ENCODE assay signal across 16 cellular contexts in the genomic region with DNA sequence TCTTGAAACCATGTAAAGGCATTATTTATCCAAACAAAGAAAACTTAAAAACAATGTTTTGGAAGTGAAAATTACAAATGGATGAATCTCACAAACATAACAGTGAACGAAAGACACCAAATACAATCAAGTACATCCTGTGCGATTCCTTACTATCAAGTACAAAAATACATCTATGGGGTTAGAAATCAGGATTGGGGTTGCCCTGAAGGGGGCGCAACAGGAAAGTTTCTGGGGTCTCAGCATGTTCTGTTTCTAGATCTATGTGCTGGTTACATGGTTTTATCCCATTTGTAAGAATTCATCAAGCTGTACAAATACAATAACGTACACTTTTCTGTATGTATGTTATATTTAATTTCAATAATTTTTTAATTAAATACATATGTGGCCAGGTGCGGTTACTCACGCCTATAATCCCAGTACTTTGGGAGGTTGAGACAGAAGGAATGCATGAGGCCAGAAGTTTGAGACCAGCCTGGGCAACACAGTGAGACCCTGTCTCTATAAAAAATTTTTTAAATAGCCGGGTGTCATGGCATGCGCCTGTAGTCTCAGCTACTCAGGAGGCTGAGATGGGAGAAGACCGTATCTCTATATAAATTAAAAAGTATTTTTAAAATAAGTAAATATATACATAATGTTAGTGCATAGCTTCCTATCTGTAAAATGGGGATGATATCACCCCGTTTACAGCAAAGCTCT.
DNase-seq lines count a peak whose midpoint lies in the region; ATAC-seq, FAIRE-seq and TF ChIP-seq lines count a peak whose summit lies in the region.
"Had no signal": no experiment of that assay in that cellular context is flagged by ENCODE, and none has a peak within 500 bp of the region (broad histone marks: within the 10 kb centered on the region; RNA-seq: fewer than 3 reads in every experiment).

No MANE protein-coding gene starts in this region.

- no peaks in the 10 kb centered on the region for H3K36me3 ChIP-seq in astrocyte (ENCODE audit: insufficient read depth, low read length)

- TF ChIP-seq CTCF in astrocyte (IDR thresholded peaks at IDR 0.05; ENCODE audit: insufficient read depth, low read depth, low read length) = peak; percentile 6
- TF ChIP-seq CTCF in progenitor cell of endocrine pancreas (IDR thresholded peaks at IDR 0.05; ENCODE audit: unreplicated experiment) = peak; percentile 31

- no peaks in the 10 kb centered on the region for H3K9me3 Mint-ChIP-seq in activated naive CD4-positive, alpha-beta T cell treated with anti-CD3 and anti-CD28 coated beads for 36 hours
- no peaks in the 10 kb centered on the region for H3K9me3 Mint-ChIP-seq in astrocyte (ENCODE audit: unreplicated experiment)
- H3K9me3 Mint-ChIP-seq in progenitor cell of endocrine pancreas (ENCODE audit: low read depth) = no peaks in the 10 kb centered on the region
- no peaks in the 10 kb centered on the region for H3K9me3 Mint-ChIP-seq in activated T-cell treated with anti-CD3 and anti-CD28 coated beads, Interleukin-2, amount 50 U/mL, for 24 hours
- H3K9me3 Mint-ChIP-seq: activated B cell treated with CpG ODN at 0.5 μM for 24 hours; activated T-cell treated with anti-CD3 and anti-CD28 coated beads, Interleukin-2, amount 50 U/mL, for 72 hours; dendritic cell treated with granulocyte-macrophage colony-stimulating factor and Interleukin-4, amounts not matched to agents 40 ng/mL and 50 ng/mL, for 4 days had no signal

- CTCF ChIA-PET in activated naive CD4-positive, alpha-beta T cell treated with anti-CD3 and anti-CD28 coated beads for 36 hours (lab: Charles Lee) = interaction anchor here (0.6 to 3.9 kb wide), 3 partner anchors 22 to 63 kb away, joined by 3 to 12 read pairs (median 5); no protein-coding TSS in a partner anchor

- no peaks in the 10 kb centered on the region for H3K79me2 ChIP-seq in astrocyte (ENCODE audit: insufficient read depth, low read length)

- no peak overlapping the region for H3K4me3 Mint-ChIP-seq in activated naive CD4-positive, alpha-beta T cell treated with anti-CD3 and anti-CD28 coated beads for 36 hours
- H3K4me3 Mint-ChIP-seq in astrocyte (ENCODE audit: unreplicated experiment) (no peak overlapping the region), progenitor cell of endocrine pancreas (ENCODE audit: low read depth) (no peak overlapping the region)
- H3K4me3 Mint-ChIP-seq in activated T-cell treated with anti-CD3 and anti-CD28 coated beads, Interleukin-2, amount 50 U/mL, for 24 hours = no peak overlapping the region
- H3K4me3 Mint-ChIP-seq: activated B cell treated with CpG ODN at 0.5 μM for 24 hours; activated T-cell treated with anti-CD3 and anti-CD28 coated beads, Interleukin-2, amount 50 U/mL, for 72 hours; dendritic cell treated with granulocyte-macrophage colony-stimulating factor and Interleukin-4, amounts not matched to agents 40 ng/mL and 50 ng/mL, for 4 days had no signal

- H3K27me3 ChIP-seq in astrocyte (ENCODE audit: insufficient read depth, low read length) = no peaks in the 10 kb centered on the region

- TF ChIP-seq EP300 in Ishikawa (IDR thresholded peaks at IDR 0.05; ENCODE audit: borderline replicate concordance) = no peak

- no peak overlapping the region for H3K9ac ChIP-seq in astrocyte (ENCODE audit: low read length)

- no peaks in the 10 kb centered on the region for H3K9me3 ChIP-seq in astrocyte (ENCODE audit: insufficient read depth, low read depth, low read length)

- no peak overlapping the region for H3K27ac Mint-ChIP-seq in activated naive CD4-positive, alpha-beta T cell treated with anti-CD3 and anti-CD28 coated beads for 36 hours
- H3K27ac Mint-ChIP-seq in astrocyte (ENCODE audit: unreplicated experiment) (no peak overlapping the region), progenitor cell of endocrine pancreas (no peak overlapping the region)
- H3K27ac Mint-ChIP-seq in activated T-cell treated with anti-CD3 and anti-CD28 coated beads, Interleukin-2, amount 50 U/mL, for 24 hours = no peak overlapping the region
- H3K27ac Mint-ChIP-seq: activated B cell treated with CpG ODN at 0.5 μM for 24 hours; activated T-cell treated with anti-CD3 and anti-CD28 coated beads, Interleukin-2, amount 50 U/mL, for 72 hours; dendritic cell treated with granulocyte-macrophage colony-stimulating factor and Interleukin-4, amounts not matched to agents 40 ng/mL and 50 ng/mL, for 4 days had no signal

- intact Hi-C loops in activated naive CD4-positive, alpha-beta T cell treated with anti-CD3 and anti-CD28 coated beads for 36 hours (cut with micrococcal nuclease) = loop anchor here (2.0 kb wide), 1 partner anchor 43 kb away; no protein-coding TSS in a partner anchor

- H3K4me3 ChIP-seq in astrocyte (ENCODE audit: insufficient read depth, low read depth, low read length) = no peak overlapping the region

- no peaks in the 10 kb centered on the region for H3K36me3 Mint-ChIP-seq in activated naive CD4-positive, alpha-beta T cell treated with anti-CD3 and anti-CD28 coated beads for 36 hours (ENCODE audit: low read depth)
- H3K36me3 Mint-ChIP-seq in astrocyte (ENCODE audit: low read depth, unreplicated experiment) = no peaks in the 10 kb centered on the region
- H3K36me3 Mint-ChIP-seq in progenitor cell of endocrine pancreas (ENCODE audit: insufficient read depth) = peaks cover 3% of the 10 kb centered on the region
- H3K36me3 Mint-ChIP-seq in activated T-cell treated with anti-CD3 and anti-CD28 coated beads, Interleukin-2, amount 50 U/mL, for 24 hours (ENCODE audit: low read depth) = no peaks in the 10 kb centered on the region

- ATAC-seq in HG02973 (IDR thresholded peaks at IDR 0.05; ENCODE audit: unreplicated experiment) (no peak), HG03439 (IDR thresholded peaks at IDR 0.05; ENCODE audit: unreplicated experiment) (no peak)
- ATAC-seq: activated T-cell treated with anti-CD3 and anti-CD28 coated beads, Interleukin-2, amount 50 U/mL, for 72 hours; left lobe of liver had no signal

- peak; percentile 51 for DNase-seq in activated naive CD4-positive, alpha-beta T cell treated with anti-CD3 and anti-CD28 coated beads for 36 hours
- no peak for DNase-seq in activated naive CD4-positive, alpha-beta T cell treated with Interleukin-2 at 50 U/mL for 16 hours
- DNase-seq in astrocyte (ENCODE audit: low read depth) (no peak), progenitor cell of endocrine pancreas (ENCODE audit: low spot score, unreplicated experiment) (no peak)
- no peak for DNase-seq in activated T-cell treated with anti-CD3 and anti-CD28 coated beads, Interleukin-2, amount 50 U/mL, for 24 hours
- DNase-seq: activated B cell treated with CpG ODN at 0.5 μM for 24 hours, AML-193, DMS153, NCI-H1048, OCI-M1 had no signal

- no peaks in the 10 kb centered on the region for H3K4me1 Mint-ChIP-seq in activated naive CD4-positive, alpha-beta T cell treated with anti-CD3 and anti-CD28 coated beads for 36 hours (ENCODE audit: low read depth)
- H3K4me1 Mint-ChIP-seq in astrocyte (ENCODE audit: low read depth, unreplicated experiment) (no peaks in the 10 kb centered on the region), progenitor cell of endocrine pancreas (ENCODE audit: low read depth) (no peaks in the 10 kb centered on the region)
- H3K4me1 Mint-ChIP-seq in activated T-cell treated with anti-CD3 and anti-CD28 coated beads, Interleukin-2, amount 50 U/mL, for 24 hours (ENCODE audit: low read depth) = no peaks in the 10 kb centered on the region
- H3K4me1 Mint-ChIP-seq: activated B cell treated with CpG ODN at 0.5 μM for 24 hours had no signal

- no peaks in the 10 kb centered on the region for H4K20me1 ChIP-seq in astrocyte (ENCODE audit: insufficient read depth, low read length)

- no peak overlapping the region for H3K4me2 ChIP-seq in astrocyte (ENCODE audit: low read length)

- TF ChIP-seq RAD21 in Ishikawa (IDR thresholded peaks at IDR 0.05; ENCODE audit: low read depth) = peak; percentile 31; the same call in 1 of the 2 replicates

- H3K4me1 ChIP-seq in astrocyte (ENCODE audit: insufficient read depth, low read length) = peaks cover 2% of the 10 kb centered on the region

- H2AFZ ChIP-seq in astrocyte (ENCODE audit: low read depth, low read length) = no peak overlapping the region

- H3K27ac ChIP-seq in astrocyte (ENCODE audit: low read depth, low read length) = no peak overlapping the region

- no peaks in the 10 kb centered on the region for H3K27me3 Mint-ChIP-seq in activated naive CD4-positive, alpha-beta T cell treated with anti-CD3 and anti-CD28 coated beads for 36 hours (ENCODE audit: low read depth)
- H3K27me3 Mint-ChIP-seq in astrocyte (ENCODE audit: low read depth, unreplicated experiment) (no peaks in the 10 kb centered on the region), progenitor cell of endocrine pancreas (no peaks in the 10 kb centered on the region)
- H3K27me3 Mint-ChIP-seq in activated T-cell treated with anti-CD3 and anti-CD28 coated beads, Interleukin-2, amount 50 U/mL, for 24 hours = no peaks in the 10 kb centered on the region
- H3K27me3 Mint-ChIP-seq: activated B cell treated with CpG ODN at 0.5 μM for 24 hours; dendritic cell treated with granulocyte-macrophage colony-stimulating factor and Interleukin-4, amounts not matched to agents 40 ng/mL and 50 ng/mL, for 4 days had no signal

- no peak for FAIRE-seq in astrocyte (lab: Jason Lieb, UNC)

TF ChIP-seq in Ishikawa, 13 proteins besides CTCF, POLR2A, EP300 and RAD21:
- TF ChIP-seq, protein P1, sequence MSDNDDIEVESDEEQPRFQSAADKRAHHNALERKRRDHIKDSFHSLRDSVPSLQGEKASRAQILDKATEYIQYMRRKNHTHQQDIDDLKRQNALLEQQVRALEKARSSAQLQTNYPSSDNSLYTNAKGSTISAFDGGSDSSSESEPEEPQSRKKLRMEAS (IDR thresholded peaks at IDR 0.05) = no peak
- TF ChIP-seq, protein P2, sequence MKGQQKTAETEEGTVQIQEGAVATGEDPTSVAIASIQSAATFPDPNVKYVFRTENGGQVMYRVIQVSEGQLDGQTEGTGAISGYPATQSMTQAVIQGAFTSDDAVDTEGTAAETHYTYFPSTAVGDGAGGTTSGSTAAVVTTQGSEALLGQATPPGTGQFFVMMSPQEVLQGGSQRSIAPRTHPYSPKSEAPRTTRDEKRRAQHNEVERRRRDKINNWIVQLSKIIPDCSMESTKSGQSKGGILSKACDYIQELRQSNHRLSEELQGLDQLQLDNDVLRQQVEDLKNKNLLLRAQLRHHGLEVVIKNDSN (IDR thresholded peaks at IDR 0.05) = no peak
- TF ChIP-seq TEAD4 (IDR thresholded peaks at IDR 0.05) (no peak), ZBTB7A (IDR thresholded peaks at IDR 0.05; ENCODE audit: low read depth) (no peak), YY1 (IDR thresholded peaks at IDR 0.05; ENCODE audit: low read depth) (no peak), TAF1 (IDR thresholded peaks at IDR 0.05; ENCODE audit: low read depth) (no peak)
